Comparison of ENCODE assay signal across 8 cellular contexts in genomic region chr4:1113311-1114009, GRCh38. TPM values are rescaled to one million over a fixed set of nuclear protein-coding genes. Genes with fewer than 3 reads are reported as not detected.
DNase-seq lines count a peak whose midpoint lies in the region; ATAC-seq and TF ChIP-seq lines count a peak whose summit lies in the region.

Gene RNF212, minus strand, starts transcription at chr4:1113564. Its CDS starts 100 bp downstream, at chr4:1113464.

- peak within 1 kb of the TSS; percentile 39; the same call in 1 of the 2 replicates for H3K4me3 ChIP-seq in PC-9
- no peak within 1 kb of the TSS for H3K4me3 ChIP-seq in MM.1S (ENCODE audit: low read length)

- CTCF ChIA-PET in PC-9 (lab: Charles Lee): interaction anchor here (0.8 kb wide), 1 partner anchor 9 kb away, joined by 5 read pairs; no protein-coding TSS in a partner anchor

- H3F3A ChIP-seq in PC-9 (ENCODE audit: insufficient read depth, low read depth) (peaks cover 20% of the 10 kb centered on the region), MM.1S (ENCODE audit: insufficient read depth, low read length) (no peaks in the 10 kb centered on the region)

- H4K20me1 ChIP-seq in PC-9 (ENCODE audit: insufficient read depth): no peaks in the 10 kb centered on the region
- H4K20me1 ChIP-seq in MM.1S (ENCODE audit: insufficient read depth, low read length): no peaks in the 10 kb centered on the region

- DNase-seq in PC-9 (peak in 1 of 2 experiments; percentile 27), iPS-NIHi7 (ENCODE audit: extremely low spot score) (peak; percentile 73), MM.1S (no peak), SKM-1 (lab: John Stamatoyannopoulos, UW; ENCODE audit: unreplicated experiment) (no peak)
- DNase-seq in activated naive CD8-positive, alpha-beta T cell treated with anti-CD3 and anti-CD28 coated beads, Interleukin-2, amount 10 ng/mL, durations not matched to agents 7 days and 5 days: peak; percentile 65
- peak in 2 of 3 donors; percentile 6 to 16 for DNase-seq in stimulated activated CD4-positive, alpha-beta T cell treated with anti-CD3 and anti-CD28 coated beads, TNF-alpha, amount 100 ng/mL, for 48 hours (ENCODE audit: low read depth in 3 of 3)

- no peak for TF ChIP-seq CTCF in PC-9 (conservative IDR thresholded peaks at IDR 0.05)
- TF ChIP-seq CTCF in MM.1S (IDR thresholded peaks at IDR 0.05; ENCODE audit: low read length): no peak

- H3K9me3 ChIP-seq in PC-9 (ENCODE audit: insufficient read depth, low read depth) (no peaks in the 10 kb centered on the region; the same call in 1 of the 2 replicates), MM.1S (replicated peaks; ENCODE audit: insufficient read depth, low read length) (no peaks in the 10 kb centered on the region; the same call in 1 of the 2 replicates)

- H3K4me1 ChIP-seq in PC-9 (replicated peaks; ENCODE audit: insufficient read depth) (peaks cover 14% of the 10 kb centered on the region), MM.1S (ENCODE audit: low read length) (0 out of 2 replicates have a peak, but pooled peaks cover 4% of the 10 kb centered on the region)

- H3K4me3 Mint-ChIP-seq in activated naive CD8-positive, alpha-beta T cell treated with anti-CD3 and anti-CD28 coated beads, Interleukin-2, amount 10 ng/mL, durations not matched to agents 7 days and 5 days: peak within 1 kb of the TSS; percentile 54

- POLR2A ChIA-PET in PC-9 (lab: Charles Lee; ENCODE audit: unreplicated experiment): no interaction called here
- POLR2A ChIA-PET in activated naive CD8-positive, alpha-beta T cell treated with anti-CD3 and anti-CD28 coated beads, Interleukin-2, amount 10 ng/mL, durations not matched to agents 7 days and 5 days (lab: Charles Lee): no interaction called here

- peak within 1 kb of the TSS; percentile 44 for H3K27ac Mint-ChIP-seq in activated naive CD8-positive, alpha-beta T cell treated with anti-CD3 and anti-CD28 coated beads, Interleukin-2, amount 10 ng/mL, durations not matched to agents 7 days and 5 days

- H3K36me3 Mint-ChIP-seq in activated naive CD8-positive, alpha-beta T cell treated with anti-CD3 and anti-CD28 coated beads, Interleukin-2, amount 10 ng/mL, durations not matched to agents 7 days and 5 days: peaks cover 2% of the 10 kb centered on the region

- H3K79me2 ChIP-seq in PC-9 (ENCODE audit: low read depth) (no peaks in the 10 kb centered on the region), MM.1S (ENCODE audit: low read length) (no peaks in the 10 kb centered on the region)

- intact Hi-C loops in PC-9 (cut with micrococcal nuclease; ENCODE audit: unreplicated experiment): no loop called here

- no peaks in the 10 kb centered on the region for H3K9me2 ChIP-seq in PC-9 (ENCODE audit: insufficient read depth)
- H3K9me2 ChIP-seq in MM.1S (replicated peaks; ENCODE audit: insufficient read depth, low read length): no peaks in the 10 kb centered on the region

- H2AFZ ChIP-seq in PC-9 (0 out of 2 replicates have a peak within 1 kb of the TSS, but pooled peaks have one; percentile 22), MM.1S (ENCODE audit: low read length) (no peak within 1 kb of the TSS)

- ATAC-seq in activated naive CD8-positive, alpha-beta T cell treated with anti-CD3 and anti-CD28 coated beads, Interleukin-2, amount 10 ng/mL, durations not matched to agents 7 days and 5 days (ENCODE audit: low read depth): peak; percentile 90
- ATAC-seq in GM21447 (IDR thresholded peaks at IDR 0.05; ENCODE audit: unreplicated experiment): no peak
- ATAC-seq in GM19455 (IDR thresholded peaks at IDR 0.05; ENCODE audit: unreplicated experiment): no peak

- peaks cover 30% of the 10 kb centered on the region for H3K27me3 ChIP-seq in PC-9 (ENCODE audit: insufficient read depth, low read depth)
- H3K27me3 ChIP-seq in MM.1S (replicated peaks; ENCODE audit: insufficient read depth, low read length): no peaks in the 10 kb centered on the region; the same call in 1 of the 2 replicates

- BruUV-seq in PC-9 (replicated peaks; lab: Mats Ljungman, UMichigan): no TSS peak

- peak within 1 kb of the TSS; percentile 51 for H3K4me2 ChIP-seq in PC-9
- no peak within 1 kb of the TSS for H3K4me2 ChIP-seq in MM.1S (ENCODE audit: low read depth, low read length)

- H3K36me3 ChIP-seq in PC-9 (ENCODE audit: low read depth) (no peaks in the 10 kb centered on the region), MM.1S (replicated peaks; ENCODE audit: insufficient read depth, low read length) (no peaks in the 10 kb centered on the region)

- peaks cover under 1% of the 10 kb centered on the region for H3K4me1 Mint-ChIP-seq in activated naive CD8-positive, alpha-beta T cell treated with anti-CD3 and anti-CD28 coated beads, Interleukin-2, amount 10 ng/mL, durations not matched to agents 7 days and 5 days

- peaks cover 20% of the 10 kb centered on the region for H3K27me3 Mint-ChIP-seq in activated naive CD8-positive, alpha-beta T cell treated with anti-CD3 and anti-CD28 coated beads, Interleukin-2, amount 10 ng/mL, durations not matched to agents 7 days and 5 days

- H3K9me3 Mint-ChIP-seq in activated naive CD8-positive, alpha-beta T cell treated with anti-CD3 and anti-CD28 coated beads, Interleukin-2, amount 10 ng/mL, durations not matched to agents 7 days and 5 days: no peaks in the 10 kb centered on the region

- H3K27ac ChIP-seq in PC-9 (no peak within 1 kb of the TSS), MM.1S (ENCODE audit: low read length) (no peak within 1 kb of the TSS)

- H3K9ac ChIP-seq in MM.1S (ENCODE audit: low read length): no peak within 1 kb of the TSS

RNA-seq across cellular contexts. Expression of gene RNF212, which starts in this region (rescaled TPM):
- 4.2 and 6.6 TPM in 2 replicates for total RNA-seq in PC-9 (2021)
- total RNA-seq in activated naive CD8-positive, alpha-beta T cell treated with anti-CD3 and anti-CD28 coated beads, Interleukin-2, amount 10 ng/mL, durations not matched to agents 7 days and 5 days: 1 to 10 TPM; 7.3 to 8.1 TPM

Comparison
In these comparisons a context has a peak if more than half of its experiments do, and no peak if none do; other contexts are left out.
1. DNase-seq: peak in activated naive CD8-positive, alpha-beta T cell treated with anti-CD3 and anti-CD28 coated beads, Interleukin-2, amount 10 ng/mL, durations not matched to agents 7 days and 5 days (single experiment), iPS-NIHi7 (single experiment) and stimulated activated CD4-positive, alpha-beta T cell treated with anti-CD3 and anti-CD28 coated beads, TNF-alpha, amount 100 ng/mL, for 48 hours (2 of 3); none in MM.1S (single experiment) and SKM-1 (single experiment).